In the genomic region with DNA sequence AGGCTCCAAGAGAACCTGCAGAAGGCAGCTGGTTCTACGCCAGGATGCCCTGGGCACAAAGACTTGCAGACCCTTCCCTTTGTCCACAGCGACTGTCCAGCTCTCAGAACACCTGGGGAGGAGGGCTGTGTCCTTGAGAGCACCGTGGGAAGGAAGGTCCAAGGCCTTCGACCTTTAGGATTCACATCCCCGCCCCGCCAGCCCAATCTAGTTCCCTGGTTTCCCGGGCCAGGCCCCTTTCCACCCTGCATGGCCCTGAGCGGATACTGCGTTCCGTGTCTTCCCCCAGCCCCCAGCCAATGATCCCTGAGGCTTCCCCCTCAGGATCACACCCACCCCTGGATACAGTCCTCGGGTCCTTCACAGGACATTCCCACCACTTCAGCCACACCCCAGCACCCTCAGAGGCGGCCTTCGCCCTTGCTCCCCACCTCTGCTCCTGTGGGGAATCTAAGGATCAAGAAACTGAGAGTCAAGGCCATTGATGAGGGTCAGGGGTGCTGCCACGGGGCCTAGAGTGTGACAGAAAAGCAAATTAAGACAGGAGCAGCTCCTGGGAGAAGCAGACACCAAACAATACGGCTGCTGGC, we compare ENCODE assay signal across 34 cellular contexts. TPM values are rescaled to one million over a fixed set of nuclear protein-coding genes. Genes with fewer than 3 reads are reported as not detected.
"Had no signal": no experiment of that assay in that cellular context is flagged by ENCODE, and none has a peak within 500 bp of the region (broad histone marks: within the 10 kb centered on the region; RNA-seq: fewer than 3 reads in every experiment).

No MANE protein-coding gene starts in this region.

- H3K4me1 ChIP-seq: colonic mucosa had no signal

- H3K36me3 ChIP-seq: adrenal gland, colonic mucosa had no signal

- H3K4me3 Mint-ChIP-seq: activated CD4-positive, alpha-beta memory T cell treated with anti-CD3 and anti-CD28 coated beads for 36 hours; activated CD8-positive, alpha-beta memory T cell treated with anti-CD3 and anti-CD28 coated beads, Interleukin-2, amount 10 ng/mL, durations not matched to agents 7 days and 5 days; activated CD8-positive, alpha-beta T cell treated with anti-CD3 and anti-CD28 coated beads, Interleukin-2, amount 10 ng/mL, durations not matched to agents 7 days and 5 days; activated naive CD4-positive, alpha-beta T cell treated with anti-CD3 and anti-CD28 coated beads for 36 hours; activated naive CD4-positive, alpha-beta T cell treated with anti-CD3 and anti-CD28 coated beads, Interleukin-2, amount 50 U/mL, for 24 hours; activated naive CD8-positive, alpha-beta T cell treated with anti-CD3 and anti-CD28 coated beads for 36 hours; activated naive CD8-positive, alpha-beta T cell treated with anti-CD3 and anti-CD28 coated beads, Interleukin-2, amount 50 U/mL, for 24 hours; activated T-helper 1 cell treated with anti-CD3 and anti-CD28 coated beads, Interleukin-12 subunit alpha, Interleukin-12 subunit beta, Interleukin-2, Interleukin-4 antibody, amounts not matched to agents 30 ng/mL and 10 ng/mL and 1 ng/mL, durations not matched to agents 14 hours and 24 hours and 36 hours; endodermal cell; T-cell; T-helper 1 cell treated with Interleukin-12 subunit alpha and Interleukin-12 subunit beta and Interleukin-4 antibody, amounts not matched to agents 30 μg/mL and 1 μg/mL, for 36 hours; WTC11 had no signal

- H3K27me3 ChIP-seq: adrenal gland, body of pancreas, colonic mucosa had no signal

- H3K27ac Mint-ChIP-seq: activated CD4-positive, alpha-beta memory T cell treated with anti-CD3 and anti-CD28 coated beads for 36 hours; activated CD8-positive, alpha-beta memory T cell treated with anti-CD3 and anti-CD28 coated beads, Interleukin-2, amount 10 ng/mL, durations not matched to agents 7 days and 5 days; activated CD8-positive, alpha-beta T cell treated with anti-CD3 and anti-CD28 coated beads, Interleukin-2, amount 10 ng/mL, durations not matched to agents 7 days and 5 days; activated naive CD4-positive, alpha-beta T cell treated with anti-CD3 and anti-CD28 coated beads for 36 hours; activated naive CD4-positive, alpha-beta T cell treated with anti-CD3 and anti-CD28 coated beads, Interleukin-2, amount 50 U/mL, for 24 hours; activated naive CD8-positive, alpha-beta T cell treated with anti-CD3 and anti-CD28 coated beads for 36 hours; activated naive CD8-positive, alpha-beta T cell treated with anti-CD3 and anti-CD28 coated beads, Interleukin-2, amount 50 U/mL, for 24 hours; activated T-helper 1 cell treated with anti-CD3 and anti-CD28 coated beads, Interleukin-12 subunit alpha, Interleukin-12 subunit beta, Interleukin-2, Interleukin-4 antibody, amounts not matched to agents 30 ng/mL and 10 ng/mL and 1 ng/mL, durations not matched to agents 14 hours and 24 hours and 36 hours; activated T-helper 2 cell treated with anti-CD3 and anti-CD28 coated beads, Interferon-gamma antibody, Interleukin-2, Interleukin-4, amounts not matched to agents 10 μg/mL and 5 μg/mL and 100 μg/mL, durations not matched to agents 14 hours and 24 hours and 36 hours; endodermal cell; T-cell; T-helper 1 cell treated with Interleukin-12 subunit alpha and Interleukin-12 subunit beta and Interleukin-4 antibody, amounts not matched to agents 30 μg/mL and 1 μg/mL, for 36 hours; WTC11 had no signal

- H3K27ac ChIP-seq: adrenal gland, body of pancreas, colonic mucosa, dorsolateral prefrontal cortex, VCaP had no signal

- H3K4me3 ChIP-seq: adrenal gland, body of pancreas, colonic mucosa, dorsolateral prefrontal cortex had no signal

- ATAC-seq: activated CD8-positive, alpha-beta memory T cell treated with anti-CD3 and anti-CD28 coated beads, Interleukin-2, amount 10 ng/mL, durations not matched to agents 7 days and 5 days; activated CD8-positive, alpha-beta T cell treated with anti-CD3 and anti-CD28 coated beads, Interleukin-2, amount 10 ng/mL, durations not matched to agents 7 days and 5 days; activated naive CD8-positive, alpha-beta T cell treated with anti-CD3 and anti-CD28 coated beads, Interleukin-2, amount 50 U/mL, for 24 hours; body of pancreas; esophagus mucosa; T-cell; WTC11 had no signal

- H3K9me3 Mint-ChIP-seq: activated naive CD4-positive, alpha-beta T cell treated with anti-CD3 and anti-CD28 coated beads, Interleukin-2, amount 50 U/mL, for 24 hours; activated naive CD8-positive, alpha-beta T cell treated with anti-CD3 and anti-CD28 coated beads, Interleukin-2, amount 50 U/mL, for 24 hours had no signal

- H3K9me3 ChIP-seq: adrenal gland, body of pancreas, colonic mucosa had no signal

- H3K27me3 Mint-ChIP-seq: activated CD4-positive, alpha-beta memory T cell treated with anti-CD3 and anti-CD28 coated beads for 36 hours; activated CD8-positive, alpha-beta memory T cell treated with anti-CD3 and anti-CD28 coated beads, Interleukin-2, amount 10 ng/mL, durations not matched to agents 7 days and 5 days; activated naive CD4-positive, alpha-beta T cell treated with anti-CD3 and anti-CD28 coated beads, Interleukin-2, amount 50 U/mL, for 24 hours; activated naive CD8-positive, alpha-beta T cell treated with anti-CD3 and anti-CD28 coated beads for 36 hours; activated naive CD8-positive, alpha-beta T cell treated with anti-CD3 and anti-CD28 coated beads, Interleukin-2, amount 50 U/mL, for 24 hours had no signal

- DNase-seq: activated CD4-positive, alpha-beta memory T cell treated with anti-CD3 and anti-CD28 coated beads for 36 hours; activated CD4-positive, alpha-beta T cell treated with anti-CD3 and anti-CD28 coated beads for 48 hours; activated CD8-positive, alpha-beta memory T cell treated with anti-CD3 and anti-CD28 coated beads, Interleukin-2, amount 10 ng/mL, durations not matched to agents 7 days and 5 days; activated CD8-positive, alpha-beta memory T cell treated with anti-CD3 and anti-CD28 coated beads, Interleukin-2, amount 50 U/mL, for 4 hours; activated CD8-positive, alpha-beta T cell treated with anti-CD3 and anti-CD28 coated beads, Interleukin-2, amount 10 ng/mL, durations not matched to agents 7 days and 5 days; activated effector memory CD4-positive, alpha-beta T cell treated with anti-CD3 and anti-CD28 coated beads, Interleukin-2, amount 50 U/mL, for 16 hours; activated naive CD4-positive, alpha-beta T cell treated with anti-CD3 and anti-CD28 coated beads for 36 hours; activated naive CD8-positive, alpha-beta T cell treated with anti-CD3 and anti-CD28 coated beads for 36 hours; activated naive CD8-positive, alpha-beta T cell treated with anti-CD3 and anti-CD28 coated beads, Interleukin-2, amount 50 U/mL, for 24 hours; activated T-cell treated with anti-CD3 and anti-CD28 coated beads, Interleukin-2, amount 50 U/mL, for 1 hour; activated T-cell treated with anti-CD3 and anti-CD28 coated beads, Interleukin-2, amount 50 U/mL, for 48 hours; adrenal gland; amygdala; body of pancreas; central memory CD4-positive, alpha-beta T cell; cerebellar nuclear complex; colonic mucosa; dorsolateral prefrontal cortex; effector memory CD4-positive, alpha-beta T cell; endodermal cell; foreskin fibroblast; head of caudate nucleus; SW 1271; T-cell; T1000 had no signal

RNA-seq across cellular contexts. Expression of a gene that starts 47.1 kb away (rescaled TPM):
- total RNA-seq: activated CD4-positive, alpha-beta memory T cell treated with anti-CD3 and anti-CD28 coated beads for 36 hours; activated CD8-positive, alpha-beta memory T cell treated with anti-CD3 and anti-CD28 coated beads for 36 hours; activated CD8-positive, alpha-beta memory T cell treated with anti-CD3 and anti-CD28 coated beads, Interleukin-2, amount 10 ng/mL, durations not matched to agents 7 days and 5 days; activated CD8-positive, alpha-beta T cell treated with anti-CD3 and anti-CD28 coated beads, Interleukin-2, amount 10 ng/mL, durations not matched to agents 7 days and 5 days; activated naive CD4-positive, alpha-beta T cell treated with anti-CD3 and anti-CD28 coated beads for 36 hours; activated naive CD8-positive, alpha-beta T cell treated with anti-CD3 and anti-CD28 coated beads for 36 hours; activated T-helper 1 cell treated with anti-CD3 and anti-CD28 coated beads, Interleukin-12 subunit alpha, Interleukin-12 subunit beta, Interleukin-2, Interleukin-4 antibody, amounts not matched to agents 30 ng/mL and 10 ng/mL and 1 ng/mL, durations not matched to agents 14 hours and 24 hours and 36 hours; activated T-helper 2 cell treated with anti-CD3 and anti-CD28 coated beads, Interferon-gamma antibody, Interleukin-2, Interleukin-4, amounts not matched to agents 10 μg/mL and 5 μg/mL and 100 μg/mL, durations not matched to agents 14 hours and 24 hours and 36 hours; body of pancreas; endodermal cell; T-cell; T-helper 2 cell treated with Interferon-gamma antibody and Interleukin-4, amounts not matched to agents 100 ng/mL and 5 ng/mL, for 36 hours; WTC11 had no signal
